22 cellular contexts compared by ENCODE assay signal in genomic region chr17:28839221-28839620, GRCh38. TPM values are rescaled to one million over a fixed set of nuclear protein-coding genes. Genes with fewer than 3 reads are reported as not detected.
A peak's percentile ranks its signal among the peaks of the same experiment; 100 is the strongest.
DNase-seq lines count a peak whose midpoint lies in the region; TF ChIP-seq lines count a peak whose summit lies in the region.
"Had no signal": no experiment of that assay in that cellular context is flagged by ENCODE, and none has a peak within 500 bp of the region (broad histone marks: within the 10 kb centered on the region; RNA-seq: fewer than 3 reads in every experiment).

No MANE protein-coding gene starts in this region.

- peaks cover 52% of the 10 kb centered on the region for H3K79me2 ChIP-seq in OCI-LY7 (ENCODE audit: insufficient read depth, low read depth, low read length)
- peaks cover 81% of the 10 kb centered on the region for H3K79me2 ChIP-seq in neural progenitor cell (ENCODE audit: low read depth)

- no peak overlapping the region for H3K4me3 Mint-ChIP-seq in T-helper 1 cell treated with Interleukin-12 subunit alpha and Interleukin-12 subunit beta and Interleukin-4 antibody, amounts not matched to agents 30 μg/mL and 1 μg/mL, for 36 hours
- H3K4me3 Mint-ChIP-seq in chondrocyte (ENCODE audit: unreplicated experiment) (no peak overlapping the region), neural progenitor cell (no peak overlapping the region)
- peak overlapping the region in 1 of 7 donors; percentile 71 for H3K4me3 Mint-ChIP-seq in CD8-positive, alpha-beta memory T cell

- TF ChIP-seq CTCF in OCI-LY7 (conservative IDR thresholded peaks at IDR 0.05; ENCODE audit: low read length) (no peak), chondrocyte (IDR thresholded peaks at IDR 0.05) (peak; percentile 27), neural progenitor cell (IDR thresholded peaks at IDR 0.05) (no peak), colonic mucosa (IDR thresholded peaks at IDR 0.05) (no peak)

- peaks cover 21% of the 10 kb centered on the region for H3K4me1 Mint-ChIP-seq in T-helper 1 cell treated with Interleukin-12 subunit alpha and Interleukin-12 subunit beta and Interleukin-4 antibody, amounts not matched to agents 30 μg/mL and 1 μg/mL, for 36 hours (ENCODE audit: low read depth)
- H3K4me1 Mint-ChIP-seq in chondrocyte (ENCODE audit: low read depth) (peaks cover 27% of the 10 kb centered on the region), neural progenitor cell (peaks cover 9% of the 10 kb centered on the region)
- peaks cover 25 to 48% (median 33%) of the 10 kb centered on the region in 3 donors for H3K4me1 Mint-ChIP-seq in CD8-positive, alpha-beta memory T cell

- no peaks in the 10 kb centered on the region for H3K9me3 ChIP-seq in OCI-LY7 (ENCODE audit: low read length)
- no peaks in the 10 kb centered on the region for H3K9me3 ChIP-seq in neural progenitor cell (ENCODE audit: low read depth)
- H3K9me3 ChIP-seq in colonic mucosa = no peaks in the 10 kb centered on the region
- no peaks in the 10 kb centered on the region for H3K9me3 ChIP-seq in CD8-positive, alpha-beta memory T cell (ENCODE audit: low read length)
- H3K9me3 ChIP-seq: adrenal gland, tibial nerve had no signal

- peaks cover 13% of the 10 kb centered on the region for H3K36me3 Mint-ChIP-seq in T-helper 1 cell treated with Interleukin-12 subunit alpha and Interleukin-12 subunit beta and Interleukin-4 antibody, amounts not matched to agents 30 μg/mL and 1 μg/mL, for 36 hours (ENCODE audit: low read depth)
- H3K36me3 Mint-ChIP-seq in chondrocyte (ENCODE audit: low read depth) (peaks cover 3% of the 10 kb centered on the region), neural progenitor cell (peaks cover 4% of the 10 kb centered on the region)
- H3K36me3 Mint-ChIP-seq in CD8-positive, alpha-beta memory T cell = peaks cover 0 to 20% (median 2%) of the 10 kb centered on the region in 3 donors

- intact Hi-C loops in OCI-LY7 (cut with micrococcal nuclease; ENCODE audit: unreplicated experiment) = no loop called here
- intact Hi-C loops in colonic mucosa (cut with DNase I) = no loop called here

- H3K4me1 ChIP-seq in OCI-LY7 (ENCODE audit: insufficient read depth, low read length, poor library complexity, severe bottlenecking) = peaks cover 13% of the 10 kb centered on the region
- H3K4me1 ChIP-seq in neural progenitor cell = peaks cover 6% of the 10 kb centered on the region
- H3K4me1 ChIP-seq in colonic mucosa = no peaks in the 10 kb centered on the region
- peaks cover 11% of the 10 kb centered on the region for H3K4me1 ChIP-seq in CD8-positive, alpha-beta memory T cell (ENCODE audit: insufficient read depth, low read length)

- H2AFZ ChIP-seq in OCI-LY7 (ENCODE audit: low read length) (no peak overlapping the region), neural progenitor cell (replicated peaks) (no peak overlapping the region)

- no peaks in the 10 kb centered on the region for H3K27me3 Mint-ChIP-seq in T-helper 1 cell treated with Interleukin-12 subunit alpha and Interleukin-12 subunit beta and Interleukin-4 antibody, amounts not matched to agents 30 μg/mL and 1 μg/mL, for 36 hours (ENCODE audit: low read depth)
- H3K27me3 Mint-ChIP-seq in chondrocyte (ENCODE audit: low read depth) (no peaks in the 10 kb centered on the region), neural progenitor cell (ENCODE audit: insufficient read depth, low read depth) (peaks cover 7% of the 10 kb centered on the region)
- no peaks in the 10 kb centered on the region for H3K27me3 Mint-ChIP-seq in CD8-positive, alpha-beta memory T cell

- H3F3A ChIP-seq in neural progenitor cell (ENCODE audit: low read depth) = peaks cover 19% of the 10 kb centered on the region

- POLR2A ChIA-PET in OCI-LY7 (lab: Charles Lee) = interaction anchor here (0.5 kb wide), 1 partner anchor 25 kb away, joined by 3 read pairs; no protein-coding TSS in a partner anchor
- POLR2A ChIA-PET in CD8-positive, alpha-beta memory T cell (lab: Charles Lee) = no interaction called here

- H4K20me1 ChIP-seq in OCI-LY7 (ENCODE audit: insufficient read depth, low read length) (no peaks in the 10 kb centered on the region), neural progenitor cell (ENCODE audit: low read depth) (peaks cover 3% of the 10 kb centered on the region)

- H3K9ac ChIP-seq in neural progenitor cell (no peak overlapping the region), colonic mucosa (ENCODE audit: low read depth in 2 of 2, low read length in 2 of 2) (no peak overlapping the region)

- peak overlapping the region; percentile 61 for H3K27ac Mint-ChIP-seq in T-helper 1 cell treated with Interleukin-12 subunit alpha and Interleukin-12 subunit beta and Interleukin-4 antibody, amounts not matched to agents 30 μg/mL and 1 μg/mL, for 36 hours
- H3K27ac Mint-ChIP-seq in chondrocyte (ENCODE audit: unreplicated experiment) (peak overlapping the region; percentile 83), neural progenitor cell (peak overlapping the region; percentile 48)
- peak overlapping the region in 1 of 8 donors; percentile 53 for H3K27ac Mint-ChIP-seq in CD8-positive, alpha-beta memory T cell
- H3K27ac Mint-ChIP-seq: activated T-helper 2 cell treated with anti-CD3 and anti-CD28 coated beads, Interferon-gamma antibody, Interleukin-2, Interleukin-4, amounts not matched to agents 10 μg/mL and 5 μg/mL and 100 μg/mL, durations not matched to agents 14 hours and 24 hours and 36 hours had no signal

- no peak overlapping the region for H3K27ac ChIP-seq in OCI-LY7 (ENCODE audit: low read depth, low read length, poor library complexity, severe bottlenecking)
- H3K27ac ChIP-seq in neural progenitor cell = no peak overlapping the region
- H3K27ac ChIP-seq in colonic mucosa = no peak overlapping the region
- no peak overlapping the region for H3K27ac ChIP-seq in CD8-positive, alpha-beta memory T cell (ENCODE audit: low read depth, low read length)
- H3K27ac ChIP-seq: adrenal gland, tibial nerve had no signal

- H3K36me3 ChIP-seq in OCI-LY7 (ENCODE audit: insufficient read depth, low read length) = peaks cover 2% of the 10 kb centered on the region; the same call in 1 of the 2 replicates
- H3K36me3 ChIP-seq in neural progenitor cell = no peaks in the 10 kb centered on the region
- no peaks in the 10 kb centered on the region for H3K36me3 ChIP-seq in colonic mucosa
- H3K36me3 ChIP-seq in CD8-positive, alpha-beta memory T cell (ENCODE audit: insufficient read depth, low read length) = no peaks in the 10 kb centered on the region
- H3K36me3 ChIP-seq: adrenal gland, tibial nerve had no signal

- H3K4me2 ChIP-seq in OCI-LY7 (ENCODE audit: low read length) = no peak overlapping the region; the same call in 1 of the 2 replicates
- H3K4me2 ChIP-seq in neural progenitor cell = no peak overlapping the region

- no peak overlapping the region for H3K4me3 ChIP-seq in OCI-LY7 (ENCODE audit: low read depth, low read length, poor library complexity, severe bottlenecking)
- H3K4me3 ChIP-seq in neural progenitor cell = no peak overlapping the region
- H3K4me3 ChIP-seq in colonic mucosa = no peak overlapping the region
- H3K4me3 ChIP-seq in CD8-positive, alpha-beta memory T cell (ENCODE audit: low read length) = no peak overlapping the region
- H3K4me3 ChIP-seq: adrenal gland, tibial nerve had no signal

- H3K27me3 ChIP-seq in neural progenitor cell = no peaks in the 10 kb centered on the region
- H3K27me3 ChIP-seq in colonic mucosa = no peaks in the 10 kb centered on the region
- H3K27me3 ChIP-seq in CD8-positive, alpha-beta memory T cell (ENCODE audit: insufficient read depth, low read length, poor library complexity, severe bottlenecking) = no peaks in the 10 kb centered on the region
- H3K27me3 ChIP-seq: adrenal gland, tibial nerve had no signal

- TSS peak; percentile 26 for BruUV-seq in OCI-LY7 (replicated peaks; lab: Mats Ljungman, UMichigan)

- no peaks in the 10 kb centered on the region for H3K9me3 Mint-ChIP-seq in T-helper 1 cell treated with Interleukin-12 subunit alpha and Interleukin-12 subunit beta and Interleukin-4 antibody, amounts not matched to agents 30 μg/mL and 1 μg/mL, for 36 hours
- H3K9me3 Mint-ChIP-seq in chondrocyte (ENCODE audit: low read depth) = no peaks in the 10 kb centered on the region
- H3K9me3 Mint-ChIP-seq in neural progenitor cell = no peaks in the 10 kb centered on the region
- no peaks in the 10 kb centered on the region for H3K9me3 Mint-ChIP-seq in CD8-positive, alpha-beta memory T cell
- H3K9me3 Mint-ChIP-seq: activated T-helper 2 cell treated with anti-CD3 and anti-CD28 coated beads, Interferon-gamma antibody, Interleukin-2, Interleukin-4, amounts not matched to agents 10 μg/mL and 5 μg/mL and 100 μg/mL, durations not matched to agents 14 hours and 24 hours and 36 hours had no signal

- CTCF ChIA-PET in OCI-LY7 (lab: Charles Lee; ENCODE audit: unreplicated experiment) = no interaction called here
- CTCF ChIA-PET in CD8-positive, alpha-beta memory T cell (lab: Charles Lee) = interaction anchor here (1.4 kb wide), 1 partner anchor 112 kb away, joined by 3 read pairs; no protein-coding TSS in a partner anchor

- DNase-seq in T-helper 1 cell (no peak), OCI-LY7 (ENCODE audit: low spot score) (no peak), chondrocyte (ENCODE audit: low spot score) (no peak), neural progenitor cell (ENCODE audit: low spot score) (no peak), colonic mucosa (no peak), NCI-H446 treated with DMSO at 0.1 percent for 48 hours (lab: John Stamatoyannopoulos, UW) (no peak)
- no peak for DNase-seq in CD8-positive, alpha-beta memory T cell
- DNase-seq: 8988T; caudate nucleus; GDM1; Kasumi-1; NCI-H1105; NCI-H2107; NCI-H526; right cardiac atrium; SHP77 treated with DMSO at 0.1 percent for 48 hours; stimulated activated CD4-positive, alpha-beta T cell treated with anti-CD3 and anti-CD28 coated beads, Interleukin-1b, Interleukin-23, amount 100 ng/mL, for 48 hours; stimulated activated naive CD4-positive, alpha-beta T cell had no signal

- H3K9me2 ChIP-seq in OCI-LY7 (ENCODE audit: insufficient read depth, low read length) = no peaks in the 10 kb centered on the region

RNA-seq across cellular contexts. Expression of gene FAM222B, which starts 3.4 kb away (rescaled TPM):
- 4.0 and 4.6 TPM in 2 replicates for total RNA-seq in OCI-LY7 (2014; rRNA removed; shearing (Covaris generic))
- total RNA-seq in OCI-LY7 (2022) (15.2 and 19.7 TPM in 2 replicates), chondrocyte (18.5 to 22.7 TPM (median 21.0 TPM) in 3 replicates), neural progenitor cell (ENCODE audit: low replicate concordance) (7.1 and 17.7 TPM in 2 replicates), colonic mucosa (10 to 100 TPM; 27.9 to 35.4 TPM)
- 10 to 100 TPM; 20.6 to 21.5 TPM for total RNA-seq in CD8-positive, alpha-beta memory T cell
- polyA plus RNA-seq in CD8-positive, alpha-beta memory T cell = 19.3 TPM

RNA-seq across cellular contexts. Expression of gene ERAL1, which starts 15.6 kb away (rescaled TPM):
- total RNA-seq in OCI-LY7 (2014; rRNA removed; shearing (Covaris generic)) = 25.0 and 30.8 TPM in 2 replicates
- 58.0 and 62.1 TPM in 2 replicates for total RNA-seq in OCI-LY7 (2022)
- 31.2 to 40.5 TPM (median 31.8 TPM) in 3 replicates for total RNA-seq in chondrocyte
- total RNA-seq in neural progenitor cell (ENCODE audit: low replicate concordance) = 25.8 and 44.8 TPM in 2 replicates
- 10 to 100 TPM; 34.7 to 72.0 TPM for total RNA-seq in colonic mucosa
- 10 to 100 TPM; 84.1 to 86.2 TPM for total RNA-seq in CD8-positive, alpha-beta memory T cell
- 44.7 TPM for polyA plus RNA-seq in CD8-positive, alpha-beta memory T cell

RNA-seq across cellular contexts. Expression of gene FLOT2, which starts 58.3 kb away (rescaled TPM):
- 43.5 and 46.5 TPM in 2 replicates for total RNA-seq in OCI-LY7 (2014; rRNA removed; shearing (Covaris generic))
- total RNA-seq in OCI-LY7 (2022) (110 and 122 TPM in 2 replicates), chondrocyte (46.6 to 74.1 TPM (median 65.8 TPM) in 3 replicates), neural progenitor cell (ENCODE audit: low replicate concordance) (84.0 and 131 TPM in 2 replicates), colonic mucosa (100 to 1,000 TPM in 1 of 2 donors, 10 to 100 TPM in 1; 92.1 to 125 TPM)
- total RNA-seq in CD8-positive, alpha-beta memory T cell = 100 to 1,000 TPM; 113 to 115 TPM
- polyA plus RNA-seq in CD8-positive, alpha-beta memory T cell = 268 TPM
